ENCODE assay signal across 8 cellular contexts in the genomic region with DNA sequence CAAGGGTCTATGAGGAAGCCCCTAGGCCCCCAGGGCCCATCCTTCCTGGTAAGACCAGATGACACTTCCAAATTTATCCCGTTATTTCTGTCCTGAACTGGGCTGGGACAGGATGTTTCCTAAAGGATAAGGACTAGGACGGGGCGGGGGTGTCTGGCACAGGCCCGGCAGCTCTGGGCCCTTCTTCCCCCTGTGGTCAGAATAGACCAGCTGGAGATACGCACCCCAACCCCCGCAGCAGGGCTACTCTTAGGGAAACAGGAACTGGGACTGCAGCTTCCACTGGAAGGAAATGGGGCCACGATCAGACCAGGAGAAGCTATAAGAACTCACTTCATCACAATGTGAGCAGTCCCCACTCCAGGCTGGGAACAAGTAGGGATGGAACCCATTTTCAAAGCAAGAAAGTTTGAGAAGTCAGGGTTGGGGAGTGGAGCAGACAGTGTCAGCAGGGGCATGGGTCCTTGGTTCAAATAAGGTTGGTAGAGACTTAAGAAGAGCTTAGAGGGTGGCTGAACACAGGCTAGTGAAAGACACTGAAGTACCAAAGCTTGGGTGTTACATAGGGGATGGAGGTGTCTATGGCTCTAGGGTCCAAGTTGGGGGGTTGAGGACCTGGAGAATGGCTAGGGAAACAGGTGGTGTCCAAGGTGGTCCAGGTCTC. TPM values are rescaled to one million over a fixed set of nuclear protein-coding genes. Genes with fewer than 3 reads are reported as not detected.
DNase-seq lines count a peak whose midpoint lies in the region; ATAC-seq and TF ChIP-seq lines count a peak whose summit lies in the region.

No MANE protein-coding gene starts in this region.

- ATAC-seq in GM18867 (IDR thresholded peaks at IDR 0.05; ENCODE audit: unreplicated experiment) (no peak), HG02759 (IDR thresholded peaks at IDR 0.05; ENCODE audit: unreplicated experiment) (no peak), HG03442 (IDR thresholded peaks at IDR 0.05; ENCODE audit: unreplicated experiment) (no peak)

- TF ChIP-seq CTCF in fibroblast of mammary gland (conservative IDR thresholded peaks at IDR 0.05; ENCODE audit: control insufficient read depth, insufficient read depth, low read depth, low read length): no peak

- DNase-seq in SIG-M5 treated with dmso at 0.1 percent for 504 hours (lab: John Stamatoyannopoulos, UW; ENCODE audit: unreplicated experiment) (peak; percentile 79), SIG-M5 (lab: John Stamatoyannopoulos, UW) (no peak), SKM-1 (lab: John Stamatoyannopoulos, UW; ENCODE audit: unreplicated experiment) (peak; percentile 47), fibroblast of mammary gland (ENCODE audit: low read depth) (peak; percentile 39), posterior vena cava (ENCODE audit: low spot score) (peak; percentile 81)

- H3K4me3 ChIP-seq in fibroblast of mammary gland (ENCODE audit: control insufficient read depth, low read depth, low read length): peak overlapping the region; percentile 77

- intact Hi-C loops in posterior vena cava (cut with DNase I): loop anchor here in 1 of 2 donors (10.0 kb wide), 1 partner anchor 220 kb away; a partner anchor contains a TSS

RNA-seq across cellular contexts. Expression of gene NCKIPSD, which starts 1.1 kb away (rescaled TPM):
- total RNA-seq in posterior vena cava: 10 to 100 TPM; 14.0 to 19.8 TPM

RNA-seq across cellular contexts. Expression of gene CELSR3, which starts 21.9 kb away (rescaled TPM):
- total RNA-seq in posterior vena cava: under 1 TPM; 0.65 to 0.67 TPM

RNA-seq across cellular contexts. Expression of gene IP6K2, which starts 32.4 kb away (rescaled TPM):
- total RNA-seq in posterior vena cava: 10 to 100 TPM; 24.6 to 33.1 TPM

RNA-seq across cellular contexts. Expression of gene SLC26A6, which starts 49.4 kb away (rescaled TPM):
- 10 to 100 TPM in 1 of 2 donors, 1 to 10 TPM in 1; 7.0 to 11.7 TPM for total RNA-seq in posterior vena cava
